Comparison of ENCODE assay signal across 8 cellular contexts in genomic region chr4:139553751-139554670, GRCh38. TPM values are rescaled to one million over a fixed set of nuclear protein-coding genes. Genes with fewer than 3 reads are reported as not detected.
DNase-seq lines count a peak whose midpoint lies in the region; ATAC-seq, FAIRE-seq and TF ChIP-seq lines count a peak whose summit lies in the region.

No MANE protein-coding gene starts in this region.

- no peak overlapping the region for H2BK15ac ChIP-seq in mesendoderm (replicated peaks; ENCODE audit: low read depth)

- H3K36me3 ChIP-seq in astrocyte (ENCODE audit: insufficient read depth, low read length) = no peaks in the 10 kb centered on the region
- no peaks in the 10 kb centered on the region for H3K36me3 ChIP-seq in mesendoderm (ENCODE audit: control insufficient read depth, insufficient read depth, low read length)
- H3K36me3 ChIP-seq in transverse colon = no peaks in the 10 kb centered on the region

- H3K4me3 Mint-ChIP-seq in activated naive CD4-positive, alpha-beta T cell treated with anti-CD3 and anti-CD28 coated beads for 36 hours = peak overlapping the region; percentile 94
- peak overlapping the region; percentile 91 for H3K4me3 Mint-ChIP-seq in astrocyte (ENCODE audit: unreplicated experiment)

- no peaks in the 10 kb centered on the region for H3K27me3 Mint-ChIP-seq in activated naive CD4-positive, alpha-beta T cell treated with anti-CD3 and anti-CD28 coated beads for 36 hours (ENCODE audit: low read depth)
- H3K27me3 Mint-ChIP-seq in astrocyte (ENCODE audit: low read depth, unreplicated experiment) = peaks cover 12% of the 10 kb centered on the region

- H3K4me1 ChIP-seq in astrocyte (ENCODE audit: insufficient read depth, low read length) (peaks cover 40% of the 10 kb centered on the region), mesendoderm (ENCODE audit: control insufficient read depth, low read depth, low read length) (peaks cover 18% of the 10 kb centered on the region), transverse colon (peaks cover 6 to 71% (median 36%) of the 10 kb centered on the region in 4 donors)

- CTCF ChIA-PET in activated naive CD4-positive, alpha-beta T cell treated with anti-CD3 and anti-CD28 coated beads for 36 hours (lab: Charles Lee) = interaction anchor here (1.6 to 1.9 kb wide), 2 partner anchors 9 to 50 kb away, joined by 5 to 6 read pairs; no protein-coding TSS in a partner anchor

- no peak overlapping the region for H4K5ac ChIP-seq in mesendoderm (ENCODE audit: low read length)

- peaks cover 5% of the 10 kb centered on the region for H3K79me1 ChIP-seq in mesendoderm (ENCODE audit: low read length)

- H2BK120ac ChIP-seq in mesendoderm (ENCODE audit: low read depth, low read length) = no peak overlapping the region

- no peak overlapping the region for H3K4ac ChIP-seq in mesendoderm (ENCODE audit: low read depth, low read length)

- FAIRE-seq in astrocyte (lab: Jason Lieb, UNC) = peak; percentile 17

- peaks cover 43% of the 10 kb centered on the region for H4K20me1 ChIP-seq in astrocyte (ENCODE audit: insufficient read depth, low read length)

- no peak overlapping the region for H2AFZ ChIP-seq in astrocyte (ENCODE audit: low read depth, low read length)

- H3K18ac ChIP-seq in mesendoderm (ENCODE audit: low read length) = no peak overlapping the region

- in situ Hi-C loops in transverse colon (cut with MboI; ENCODE audit: low pct_ligation_motif_present in 1 of 4, low pct_unique_long_range_greater_than_20kb in 1 of 4, low sequenced_read_pairs in 3 of 4) = no loop called here

- peaks cover 9% of the 10 kb centered on the region for H3K36me3 Mint-ChIP-seq in activated naive CD4-positive, alpha-beta T cell treated with anti-CD3 and anti-CD28 coated beads for 36 hours (ENCODE audit: low read depth)
- peaks cover 3% of the 10 kb centered on the region for H3K36me3 Mint-ChIP-seq in astrocyte (ENCODE audit: low read depth, unreplicated experiment)

- H3K4me3 ChIP-seq in astrocyte (ENCODE audit: insufficient read depth, low read depth, low read length) (peak overlapping the region; percentile 88), mesendoderm (ENCODE audit: low read length) (no peak overlapping the region), transverse colon (peak overlapping the region in 2 of 4 donors; percentile 0 to 64)

- H3K4me1 Mint-ChIP-seq in activated naive CD4-positive, alpha-beta T cell treated with anti-CD3 and anti-CD28 coated beads for 36 hours (ENCODE audit: low read depth) = peaks cover 36% of the 10 kb centered on the region
- peaks cover 40% of the 10 kb centered on the region for H3K4me1 Mint-ChIP-seq in astrocyte (ENCODE audit: low read depth, unreplicated experiment)

- no peak overlapping the region for H4K8ac ChIP-seq in mesendoderm (ENCODE audit: low read depth, low read length)

- intact Hi-C loops in activated naive CD4-positive, alpha-beta T cell treated with anti-CD3 and anti-CD28 coated beads for 36 hours (cut with micrococcal nuclease) = no loop called here
- intact Hi-C loops in transverse colon (cut with DNase I; ENCODE audit: low total_unique reads) = no loop called here

- peak overlapping the region; percentile 85 for H3K27ac ChIP-seq in astrocyte (ENCODE audit: low read depth, low read length)
- H3K27ac ChIP-seq in mesendoderm (ENCODE audit: low read depth, low read length) = no peak overlapping the region
- peak overlapping the region; percentile 88 to 98 (median 94) for H3K27ac ChIP-seq in transverse colon

- H3K23ac ChIP-seq in mesendoderm (ENCODE audit: low read length) = no peak overlapping the region

- H3K27me3 ChIP-seq in astrocyte (ENCODE audit: insufficient read depth, low read length) (peaks cover 18% of the 10 kb centered on the region), mesendoderm (ENCODE audit: insufficient read depth, low read length, poor library complexity) (peaks cover 7% of the 10 kb centered on the region), transverse colon (no peaks in the 10 kb centered on the region)

- no peak overlapping the region for H2BK5ac ChIP-seq in mesendoderm (ENCODE audit: low read length)

- H2AK5ac ChIP-seq in mesendoderm (ENCODE audit: low read length) = no peak overlapping the region

- H3K79me2 ChIP-seq in astrocyte (ENCODE audit: insufficient read depth, low read length) (peaks cover 73% of the 10 kb centered on the region), mesendoderm (ENCODE audit: control insufficient read depth, insufficient read depth, low read length) (peaks cover 18% of the 10 kb centered on the region)

- WGBS in mesendoderm (ENCODE audit: extremely low coverage, insufficient coverage, low lambda C conversion rate) = no CpG with 5 or more reads among the region's 4 CpGs
- WGBS in transverse colon (ENCODE audit: low coverage in 1 of 2), 2 donors = 25 to 60% methylated on average over 1 to 4 of the region's 4 CpGs

- DNase-seq in activated naive CD4-positive, alpha-beta T cell treated with anti-CD3 and anti-CD28 coated beads for 36 hours = no peak
- no peak for DNase-seq in activated naive CD4-positive, alpha-beta T cell treated with Interleukin-2 at 50 U/mL for 16 hours
- DNase-seq in astrocyte (ENCODE audit: low read depth) = no peak
- DNase-seq in mesendoderm = peak; percentile 62
- DNase-seq in transverse colon = no peak
- DNase-seq in SIG-M5 (lab: John Stamatoyannopoulos, UW) = no peak
- no peak for DNase-seq in glomerular visceral epithelial cell (ENCODE audit: extremely low spot score)

- no peak overlapping the region for H3K27ac Mint-ChIP-seq in activated naive CD4-positive, alpha-beta T cell treated with anti-CD3 and anti-CD28 coated beads for 36 hours
- H3K27ac Mint-ChIP-seq in astrocyte (ENCODE audit: unreplicated experiment) = peak overlapping the region; percentile 93

- no peak overlapping the region for H3K56ac ChIP-seq in mesendoderm (ENCODE audit: low read length)

- H3K4me2 ChIP-seq in astrocyte (ENCODE audit: low read length) (peak overlapping the region; percentile 98), mesendoderm (ENCODE audit: low read length) (no peak overlapping the region)

- TF ChIP-seq EP300 in transverse colon (IDR thresholded peaks at IDR 0.05; ENCODE audit: low read depth) = no peak

- H3K9me3 ChIP-seq in astrocyte (ENCODE audit: insufficient read depth, low read depth, low read length) = no peaks in the 10 kb centered on the region
- H3K9me3 ChIP-seq in transverse colon = no peaks in the 10 kb centered on the region

- no peak for ATAC-seq in HG02571 (IDR thresholded peaks at IDR 0.05; ENCODE audit: unreplicated experiment)

- H3K9ac ChIP-seq in astrocyte (ENCODE audit: low read length) (peak overlapping the region; percentile 96), mesendoderm (ENCODE audit: low read length) (no peak overlapping the region)

- TF ChIP-seq CTCF in astrocyte (IDR thresholded peaks at IDR 0.05; ENCODE audit: insufficient read depth, low read depth, low read length) (no peak), transverse colon (IDR thresholded peaks at IDR 0.05) (no peak)

- no peaks in the 10 kb centered on the region for H3K9me3 Mint-ChIP-seq in activated naive CD4-positive, alpha-beta T cell treated with anti-CD3 and anti-CD28 coated beads for 36 hours
- no peaks in the 10 kb centered on the region for H3K9me3 Mint-ChIP-seq in astrocyte (ENCODE audit: unreplicated experiment)

- no peak for TF ChIP-seq POLR2A in transverse colon (IDR thresholded peaks at IDR 0.05)

RNA-seq across cellular contexts. Expression of gene SETD7, which starts 2.0 kb away (rescaled TPM):
- total RNA-seq in activated naive CD4-positive, alpha-beta T cell treated with anti-CD3 and anti-CD28 coated beads for 36 hours = 10 to 100 TPM; 12.4 to 12.5 TPM
- 51.4 and 55.0 TPM in 2 replicates for total RNA-seq in astrocyte
- 10.1 TPM for polyA plus RNA-seq in mesendoderm (2013, experiment 1 of 2)
- polyA plus RNA-seq in mesendoderm (2013, experiment 2 of 2) = 9.5 TPM
- 10 to 100 TPM; 19.7 to 31.3 (median 24.8) TPM for total RNA-seq in transverse colon
